In genomic region chr20:26135325-26136110, GRCh38 we compare ENCODE assay signal across 29 cellular contexts.
A peak's percentile ranks its signal among the peaks of the same experiment; 100 is the strongest.
DNase-seq lines count a peak whose midpoint lies in the region; ATAC-seq and TF ChIP-seq lines count a peak whose summit lies in the region.
"Had no signal": no experiment of that assay in that cellular context is flagged by ENCODE, and none has a peak within 500 bp of the region (broad histone marks: within the 10 kb centered on the region; RNA-seq: fewer than 3 reads in every experiment).

No MANE protein-coding gene starts in this region.

- TF ChIP-seq POLR2A in testis (IDR thresholded peaks at IDR 0.05), result no peak

- intact Hi-C loops in testis (cut with DNase I; ENCODE audit: low total_unique reads), result no loop called here

- ATAC-seq in stimulated activated naive CD8-positive, alpha-beta T cell treated with anti-CD3 and anti-CD28 coated beads, Interleukin-15, Interleukin-2, amounts not matched to agents 100 U/mL and 50 U/mL, for 24 hours, result no peak
- ATAC-seq in GM21717 (IDR thresholded peaks at IDR 0.05; ENCODE audit: unreplicated experiment), result no peak
- ATAC-seq: activated CD4-positive, alpha-beta T cell treated with anti-CD3 and anti-CD28 coated beads for 36 hours; foreskin keratinocyte; heart left ventricle; pancreas; T-cell had no signal

- H3K4me3 Mint-ChIP-seq in stimulated activated naive CD8-positive, alpha-beta T cell treated with anti-CD3 and anti-CD28 coated beads, Interleukin-15, Interleukin-2, amounts not matched to agents 100 ng/mL and 50 ng/mL, for 24 hours, result no peak overlapping the region
- H3K4me3 Mint-ChIP-seq: activated CD4-positive, alpha-beta T cell treated with anti-CD3 and anti-CD28 coated beads for 36 hours; activated naive CD8-positive, alpha-beta T cell treated with anti-CD3 and anti-CD28 coated beads, Interleukin-2, amount 10 ng/mL, durations not matched to agents 7 days and 5 days; CD4-positive, alpha-beta T cell; nephron progenitor cell; T-cell had no signal

- peak overlapping the region; percentile 24 for H3K27ac Mint-ChIP-seq in stimulated activated naive CD8-positive, alpha-beta T cell treated with anti-CD3 and anti-CD28 coated beads, Interleukin-15, Interleukin-2, amounts not matched to agents 100 ng/mL and 50 ng/mL, for 24 hours
- H3K27ac Mint-ChIP-seq: activated CD4-positive, alpha-beta T cell treated with anti-CD3 and anti-CD28 coated beads for 36 hours; activated naive CD8-positive, alpha-beta T cell treated with anti-CD3 and anti-CD28 coated beads, Interleukin-2, amount 10 ng/mL, durations not matched to agents 7 days and 5 days; CD4-positive, alpha-beta T cell; nephron progenitor cell; T-cell had no signal

- no peaks in the 10 kb centered on the region for H3K9me3 Mint-ChIP-seq in stimulated activated naive CD8-positive, alpha-beta T cell treated with anti-CD3 and anti-CD28 coated beads, Interleukin-15, Interleukin-2, amounts not matched to agents 100 ng/mL and 50 ng/mL, for 24 hours
- H3K9me3 Mint-ChIP-seq: activated naive CD8-positive, alpha-beta T cell treated with anti-CD3 and anti-CD28 coated beads, Interleukin-2, amount 10 ng/mL, durations not matched to agents 7 days and 5 days; CD4-positive, alpha-beta T cell; nephron progenitor cell had no signal

- in situ Hi-C loops in GM13976 (cut with MboI; ENCODE audit: low sequenced_read_pairs, unreplicated experiment), result no loop called here

- H3K36me3 ChIP-seq in testis (ENCODE audit: low read depth, missing control alignments), result no peaks in the 10 kb centered on the region
- H3K36me3 ChIP-seq: esophagus muscularis mucosa, heart left ventricle, MG63, pancreas, right atrium auricular region, transverse colon had no signal

- no peaks in the 10 kb centered on the region for H3K27me3 ChIP-seq in testis
- H3K27me3 ChIP-seq: foreskin keratinocyte, heart left ventricle, MG63, pancreas, right atrium auricular region, transverse colon had no signal

- H3K4me1 Mint-ChIP-seq in stimulated activated naive CD8-positive, alpha-beta T cell treated with anti-CD3 and anti-CD28 coated beads, Interleukin-15, Interleukin-2, amounts not matched to agents 100 ng/mL and 50 ng/mL, for 24 hours (ENCODE audit: low read depth), result no peaks in the 10 kb centered on the region
- H3K4me1 Mint-ChIP-seq: activated CD4-positive, alpha-beta T cell treated with anti-CD3 and anti-CD28 coated beads for 36 hours; activated naive CD8-positive, alpha-beta T cell treated with anti-CD3 and anti-CD28 coated beads, Interleukin-2, amount 10 ng/mL, durations not matched to agents 7 days and 5 days; nephron progenitor cell; T-cell had no signal

- 70 to 72% methylated on average over 16 to 19 of the region's 19 CpGs for WGBS in testis, 2 donors

- no peak overlapping the region for H3K27ac ChIP-seq in testis
- H3K27ac ChIP-seq: esophagus muscularis mucosa, foreskin keratinocyte, heart left ventricle, pancreas, right atrium auricular region, transverse colon had no signal

- H3K9me3 ChIP-seq in testis, result no peaks in the 10 kb centered on the region
- H3K9me3 ChIP-seq: esophagus muscularis mucosa, heart left ventricle, MG63, pancreas, right atrium auricular region, transverse colon had no signal

- H3K27me3 Mint-ChIP-seq in stimulated activated naive CD8-positive, alpha-beta T cell treated with anti-CD3 and anti-CD28 coated beads, Interleukin-15, Interleukin-2, amounts not matched to agents 100 ng/mL and 50 ng/mL, for 24 hours, result no peaks in the 10 kb centered on the region
- H3K27me3 Mint-ChIP-seq: activated CD4-positive, alpha-beta T cell treated with anti-CD3 and anti-CD28 coated beads for 36 hours; activated naive CD8-positive, alpha-beta T cell treated with anti-CD3 and anti-CD28 coated beads, Interleukin-2, amount 10 ng/mL, durations not matched to agents 7 days and 5 days; CD4-positive, alpha-beta T cell; T-cell had no signal

- peak overlapping the region; percentile 20 to 38 for H3K4me3 ChIP-seq in testis
- H3K4me3 ChIP-seq: esophagus muscularis mucosa, heart left ventricle, lung, MG63, pancreas, right atrium auricular region, smooth muscle cell, transverse colon had no signal

- no peaks in the 10 kb centered on the region for H3K36me3 Mint-ChIP-seq in stimulated activated naive CD8-positive, alpha-beta T cell treated with anti-CD3 and anti-CD28 coated beads, Interleukin-15, Interleukin-2, amounts not matched to agents 100 ng/mL and 50 ng/mL, for 24 hours (ENCODE audit: low read depth)
- H3K36me3 Mint-ChIP-seq: activated naive CD8-positive, alpha-beta T cell treated with anti-CD3 and anti-CD28 coated beads, Interleukin-2, amount 10 ng/mL, durations not matched to agents 7 days and 5 days; T-cell had no signal

- no peaks in the 10 kb centered on the region for H3K4me1 ChIP-seq in testis
- H3K4me1 ChIP-seq: esophagus muscularis mucosa, foreskin keratinocyte, heart left ventricle, pancreas, right atrium auricular region, transverse colon had no signal

- DNase-seq in stimulated activated naive CD8-positive, alpha-beta T cell treated with anti-CD3 and anti-CD28 coated beads, Interleukin-15, Interleukin-2, amounts not matched to agents 100 U/mL and 50 U/mL, for 24 hours, result no peak
- DNase-seq in NCI-H510A (lab: John Stamatoyannopoulos, UW) (peak; percentile 93), SHP77 treated with DMSO at 0.1 percent for 48 hours (lab: John Stamatoyannopoulos, UW) (peak; percentile 92), testis (peak; percentile 30), mesenteric fat pad (ENCODE audit: low spot score) (no peak), GM13976 (ENCODE audit: low spot score) (no peak)
- DNase-seq: activated CD4-positive, alpha-beta T cell treated with anti-CD3 and anti-CD28 coated beads for 36 hours; activated effector memory CD4-positive, alpha-beta T cell treated with Interleukin-2 at 50 U/mL for 16 hours; activated naive CD8-positive, alpha-beta T cell treated with anti-CD3 and anti-CD28 coated beads, Interleukin-2, amount 10 ng/mL, durations not matched to agents 7 days and 5 days; CD4-positive, alpha-beta T cell; DMS 273 treated with DMSO at 0.1 percent for 48 hours; foreskin keratinocyte; heart left ventricle; MG63; NCI-H1436 treated with DMSO at 0.1 percent for 48 hours; NCI-H2107; nephron progenitor cell; Right ventricle myocardium superior; stimulated activated CD4-positive, alpha-beta T cell treated with anti-CD3 and anti-CD28 coated beads, Interleukin-1b, Interleukin-23, amount 100 ng/mL, for 48 hours; stimulated activated CD8-positive, alpha-beta memory T cell treated with anti-CD3 and anti-CD28 coated beads, Interleukin-4, amount 100 ng/mL, for 48 hours; T-cell; transverse colon had no signal

- TF ChIP-seq CTCF in testis (IDR thresholded peaks at IDR 0.05) (no peak), GM13976 (IDR thresholded peaks at IDR 0.05; ENCODE audit: borderline replicate concordance, control extremely low read depth, extremely low read depth, insufficient read depth, missing control alignments) (no peak)

Comparison
In these comparisons a context has a peak if more than half of its experiments do, and no peak if none do; other contexts are left out.
1. DNase-seq: peak in NCI-H510A (single experiment), SHP77 treated with DMSO at 0.1 percent for 48 hours (single experiment) and testis (single experiment); none in stimulated activated naive CD8-positive, alpha-beta T cell treated with anti-CD3 and anti-CD28 coated beads, Interleukin-15, Interleukin-2, amounts not matched to agents 100 U/mL and 50 U/mL, for 24 hours (single experiment), mesenteric fat pad (single experiment) and GM13976 (single experiment).